ENCODE assay signal across 8 cellular contexts in the genomic region with DNA sequence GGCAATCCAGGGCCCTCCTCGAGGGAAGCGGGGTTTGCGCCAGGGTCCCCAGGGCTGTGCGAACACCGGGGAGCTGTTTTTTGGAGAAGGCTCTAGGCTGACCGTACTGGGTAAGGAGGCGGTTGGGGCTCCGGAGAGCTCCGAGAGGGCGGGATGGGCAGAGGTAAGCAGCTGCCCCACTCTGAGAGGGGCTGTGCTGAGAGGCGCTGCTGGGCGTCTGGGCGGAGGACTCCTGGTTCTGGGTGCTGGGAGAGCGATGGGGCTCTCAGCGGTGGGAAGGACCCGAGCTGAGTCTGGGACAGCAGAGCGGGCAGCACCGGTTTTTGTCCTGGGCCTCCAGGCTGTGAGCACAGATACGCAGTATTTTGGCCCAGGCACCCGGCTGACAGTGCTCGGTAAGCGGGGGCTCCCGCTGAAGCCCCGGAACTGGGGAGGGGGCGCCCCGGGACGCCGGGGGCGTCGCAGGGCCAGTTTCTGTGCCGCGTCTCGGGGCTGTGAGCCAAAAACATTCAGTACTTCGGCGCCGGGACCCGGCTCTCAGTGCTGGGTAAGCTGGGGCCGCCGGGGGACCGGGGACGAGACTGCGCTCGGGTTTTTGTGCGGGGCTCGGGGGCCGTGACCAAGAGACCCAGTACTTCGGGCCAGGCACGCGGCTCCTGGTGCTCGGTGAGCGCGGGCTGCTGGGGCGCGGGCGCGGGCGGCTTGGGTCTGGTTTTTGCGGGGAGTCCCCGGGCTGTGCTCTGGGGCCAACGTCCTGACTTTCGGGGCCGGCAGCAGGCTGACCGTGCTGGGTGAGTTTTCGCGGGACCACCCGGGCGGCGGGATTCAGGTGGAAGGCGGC. TPM values are rescaled to one million over a fixed set of nuclear protein-coding genes. Genes with fewer than 3 reads are reported as not detected.
DNase-seq lines count a peak whose midpoint lies in the region; ATAC-seq and TF ChIP-seq lines count a peak whose summit lies in the region.

No MANE protein-coding gene starts in this region.

- no peak for TF ChIP-seq CTCF in brain microvascular endothelial cell (IDR thresholded peaks at IDR 0.05; ENCODE audit: low read depth, low read length, missing control alignments)

- H3K4me3 ChIP-seq in brain microvascular endothelial cell (ENCODE audit: low read depth, low read length) (peak overlapping the region; percentile 72), muscle layer of colon (ENCODE audit: low read depth in 1 of 2, low read length in 2 of 2) (peak overlapping the region; percentile 33 to 58), SJCRH30 (no peak overlapping the region)

- H3K27me3 ChIP-seq in brain microvascular endothelial cell (replicated peaks), result no peaks in the 10 kb centered on the region
- peaks cover 20 to 41% of the 10 kb centered on the region in 2 donors for H3K27me3 ChIP-seq in muscle layer of colon (ENCODE audit: control insufficient read depth in 1 of 2, insufficient read depth in 2 of 2, low read length in 2 of 2)
- H3K27me3 ChIP-seq in SJCRH30, result peaks cover 29% of the 10 kb centered on the region

- peaks cover 9% of the 10 kb centered on the region for H3K4me1 ChIP-seq in muscle layer of colon (ENCODE audit: insufficient read depth, low read length)
- no peaks in the 10 kb centered on the region for H3K4me1 ChIP-seq in SJCRH30

- peak; percentile 33 for ATAC-seq in HG03378 (IDR thresholded peaks at IDR 0.05; ENCODE audit: unreplicated experiment)

- H3K9me3 ChIP-seq in muscle layer of colon (ENCODE audit: low read length), result no peaks in the 10 kb centered on the region
- no peaks in the 10 kb centered on the region for H3K9me3 ChIP-seq in SJCRH30 (replicated peaks)

- H3K27ac ChIP-seq in brain microvascular endothelial cell, result peak overlapping the region; percentile 83
- H3K27ac ChIP-seq in muscle layer of colon (ENCODE audit: low read depth, low read length), result no peak overlapping the region
- no peak overlapping the region for H3K27ac ChIP-seq in SJCRH30

- peak; percentile 74 for DNase-seq in activated effector memory CD4-positive, alpha-beta T cell treated with anti-CD3 and anti-CD28 coated beads, Interleukin-2, amount 50 U/mL, for 16 hours
- DNase-seq in activated effector memory CD4-positive, alpha-beta T cell treated with Interleukin-2 at 50 U/mL for 16 hours, result no peak
- DNase-seq in brain microvascular endothelial cell (peak; percentile 25), SJCRH30 (no peak), NOMO-1 (lab: John Stamatoyannopoulos, UW; ENCODE audit: unreplicated experiment in 2 of 2) (no peak), NCI-H774 (lab: John Stamatoyannopoulos, UW) (no peak)

- in situ Hi-C loops in brain microvascular endothelial cell (cut with HindIII; ENCODE audit: low pct_ligation_motif_present, low sequenced_read_pairs), result no loop called here

- no peak overlapping the region for H3K9ac ChIP-seq in muscle layer of colon (ENCODE audit: low read length)

- H3K36me3 ChIP-seq in brain microvascular endothelial cell (replicated peaks), result peaks cover 3% of the 10 kb centered on the region
- no peaks in the 10 kb centered on the region for H3K36me3 ChIP-seq in muscle layer of colon (ENCODE audit: insufficient read depth, low read length)
- H3K36me3 ChIP-seq in SJCRH30, result no peaks in the 10 kb centered on the region

RNA-seq across cellular contexts. Expression of gene PRSS2, which starts 26.0 kb away (rescaled TPM):
- total RNA-seq in SJCRH30 (2014; rRNA removed; shearing (Covaris generic)), result not detected in 2 replicates

RNA-seq across cellular contexts. Expression of gene PRSS1, which starts 47.4 kb away (rescaled TPM):
- total RNA-seq in SJCRH30 (2014; rRNA removed; shearing (Covaris generic)), result not detected in 2 replicates

RNA-seq across cellular contexts. Expression of gene EPHB6, which starts 58.2 kb away (rescaled TPM):
- total RNA-seq in SJCRH30 (2014; rRNA removed; shearing (Covaris generic)), result 0.10 and 0.14 TPM in 2 replicates

Comparison
In these comparisons a context has a peak if more than half of its experiments do, and no peak if none do; other contexts are left out.
1. DNase-seq: peak in activated effector memory CD4-positive, alpha-beta T cell treated with anti-CD3 and anti-CD28 coated beads, Interleukin-2, amount 50 U/mL, for 16 hours (single experiment) and brain microvascular endothelial cell (single experiment); none in activated effector memory CD4-positive, alpha-beta T cell treated with Interleukin-2 at 50 U/mL for 16 hours (single experiment), SJCRH30 (0 of 2), NOMO-1 (0 of 2) and NCI-H774 (single experiment).